1 cellular context compared by ENCODE assay signal in the genomic region with DNA sequence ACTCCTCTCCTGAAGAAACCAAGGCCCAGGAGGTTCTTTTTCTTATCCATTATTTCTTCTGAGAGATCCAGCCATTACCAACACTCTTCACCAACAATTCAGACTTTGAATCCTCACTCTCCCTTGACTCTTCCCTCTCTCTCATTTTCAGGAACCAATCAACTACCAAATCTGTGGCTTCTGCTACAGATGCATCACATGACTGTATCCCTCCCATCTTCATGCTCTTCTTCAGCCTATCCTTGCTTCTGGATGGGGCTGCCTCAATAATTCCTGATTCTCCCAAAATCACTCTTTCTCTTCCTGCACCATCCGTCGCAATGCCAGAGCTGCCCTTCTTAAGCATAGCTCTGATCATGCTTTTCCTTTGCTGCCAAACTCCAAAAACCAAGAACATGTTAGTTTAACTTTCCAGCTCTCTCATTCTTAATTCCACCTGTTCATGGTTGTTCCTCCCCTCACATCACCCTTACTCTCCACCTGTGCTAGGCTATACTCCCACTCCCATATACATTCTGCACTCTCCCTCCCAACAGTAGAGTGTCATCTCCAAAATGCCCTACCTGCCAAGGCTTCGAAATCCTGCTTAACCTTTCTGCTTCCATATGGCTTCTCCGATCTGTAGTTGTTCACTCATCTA.
TF ChIP-seq lines count a peak whose summit lies in the region.

No MANE protein-coding gene starts in this region.

TF ChIP-seq in K562, 482 proteins besides CTCF, POLR2A, EP300 and RAD21:
- TF ChIP-seq NONO (IDR thresholded peaks at IDR 0.05; ENCODE audit: low read depth in 2 of 2, low read length in 1 of 2) (no peak), E2F3 (CRISPR knock-in tag; IDR thresholded peaks at IDR 0.05) (no peak), ZNF551 (CRISPR knock-in tag; IDR thresholded peaks at IDR 0.05) (no peak), TARDBP (IDR thresholded peaks at IDR 0.05) (no peak), TAF15 (IDR thresholded peaks at IDR 0.05; ENCODE audit: low read depth, low read length) (no peak), TOE1 (IDR thresholded peaks at IDR 0.05; ENCODE audit: borderline replicate concordance) (peak; percentile 26; the same call in 1 of the 2 replicates), TOE1 (CRISPR knock-in tag; IDR thresholded peaks at IDR 0.05; ENCODE audit: borderline replicate concordance, low read depth) (no peak), BCL6 (CRISPR knock-in tag; IDR thresholded peaks at IDR 0.05) (no peak), TFE3 (CRISPR knock-in tag; IDR thresholded peaks at IDR 0.05) (peak; percentile 59), MBD2 (IDR thresholded peaks at IDR 0.05; ENCODE audit: borderline replicate concordance, low read depth) (no peak), XRCC5 (IDR thresholded peaks at IDR 0.05; ENCODE audit: low read depth, low read length) (no peak), ZNF384 (IDR thresholded peaks at IDR 0.05; ENCODE audit: low read depth, low read length) (no peak), POLR2G (IDR thresholded peaks at IDR 0.05; ENCODE audit: low read depth, low read length) (no peak), FOXJ3 (CRISPR knock-in tag; IDR thresholded peaks at IDR 0.05) (no peak), ZNF639 (CRISPR knock-in tag; conservative IDR thresholded peaks at IDR 0.05 in 1 of 2, IDR thresholded peaks at IDR 0.05 in 1 of 2) (no peak), HDAC6 (IDR thresholded peaks at IDR 0.05; ENCODE audit: low read depth, low read length) (no peak), SMARCE1 (IDR thresholded peaks at IDR 0.05) (no peak), ZSCAN29 (IDR thresholded peaks at IDR 0.05) (no peak)
- TF ChIP-seq, protein P1, sequence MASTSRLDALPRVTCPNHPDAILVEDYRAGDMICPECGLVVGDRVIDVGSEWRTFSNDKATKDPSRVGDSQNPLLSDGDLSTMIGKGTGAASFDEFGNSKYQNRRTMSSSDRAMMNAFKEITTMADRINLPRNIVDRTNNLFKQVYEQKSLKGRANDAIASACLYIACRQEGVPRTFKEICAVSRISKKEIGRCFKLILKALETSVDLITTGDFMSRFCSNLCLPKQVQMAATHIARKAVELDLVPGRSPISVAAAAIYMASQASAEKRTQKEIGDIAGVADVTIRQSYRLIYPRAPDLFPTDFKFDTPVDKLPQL (IDR thresholded peaks at IDR 0.05; ENCODE audit: extremely low read depth, insufficient read length) = no peak
- TF ChIP-seq, protein P2, sequence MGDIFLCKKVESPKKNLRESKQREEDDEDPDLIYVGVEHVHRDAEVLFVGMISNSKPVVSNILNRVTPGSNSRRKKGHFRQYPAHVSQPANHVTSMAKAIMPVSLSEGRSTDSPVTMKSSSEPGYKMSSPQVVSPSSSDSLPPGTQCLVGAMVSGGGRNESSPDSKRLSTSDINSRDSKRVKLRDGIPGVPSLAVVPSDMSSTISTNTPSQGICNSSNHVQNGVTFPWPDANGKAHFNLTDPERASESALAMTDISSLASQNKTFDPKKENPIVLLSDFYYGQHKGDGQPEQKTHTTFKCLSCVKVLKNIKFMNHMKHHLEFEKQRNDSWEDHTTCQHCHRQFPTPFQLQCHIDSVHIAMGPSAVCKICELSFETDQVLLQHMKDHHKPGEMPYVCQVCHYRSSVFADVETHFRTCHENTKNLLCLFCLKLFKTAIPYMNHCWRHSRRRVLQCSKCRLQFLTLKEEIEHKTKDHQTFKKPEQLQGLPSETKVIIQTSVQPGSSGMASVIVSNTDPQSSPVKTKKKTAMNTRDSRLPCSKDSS (IDR thresholded peaks at IDR 0.05; ENCODE audit: low read depth, partially characterized antibody) = no peak
- TF ChIP-seq, protein P3, sequence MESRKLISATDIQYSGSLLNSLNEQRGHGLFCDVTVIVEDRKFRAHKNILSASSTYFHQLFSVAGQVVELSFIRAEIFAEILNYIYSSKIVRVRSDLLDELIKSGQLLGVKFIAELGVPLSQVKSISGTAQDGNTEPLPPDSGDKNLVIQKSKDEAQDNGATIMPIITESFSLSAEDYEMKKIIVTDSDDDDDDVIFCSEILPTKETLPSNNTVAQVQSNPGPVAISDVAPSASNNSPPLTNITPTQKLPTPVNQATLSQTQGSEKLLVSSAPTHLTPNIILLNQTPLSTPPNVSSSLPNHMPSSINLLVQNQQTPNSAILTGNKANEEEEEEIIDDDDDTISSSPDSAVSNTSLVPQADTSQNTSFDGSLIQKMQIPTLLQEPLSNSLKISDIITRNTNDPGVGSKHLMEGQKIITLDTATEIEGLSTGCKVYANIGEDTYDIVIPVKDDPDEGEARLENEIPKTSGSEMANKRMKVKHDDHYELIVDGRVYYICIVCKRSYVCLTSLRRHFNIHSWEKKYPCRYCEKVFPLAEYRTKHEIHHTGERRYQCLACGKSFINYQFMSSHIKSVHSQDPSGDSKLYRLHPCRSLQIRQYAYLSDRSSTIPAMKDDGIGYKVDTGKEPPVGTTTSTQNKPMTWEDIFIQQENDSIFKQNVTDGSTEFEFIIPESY (CRISPR knock-in tag; IDR thresholded peaks at IDR 0.05) = no peak
- TF ChIP-seq, protein P4, sequence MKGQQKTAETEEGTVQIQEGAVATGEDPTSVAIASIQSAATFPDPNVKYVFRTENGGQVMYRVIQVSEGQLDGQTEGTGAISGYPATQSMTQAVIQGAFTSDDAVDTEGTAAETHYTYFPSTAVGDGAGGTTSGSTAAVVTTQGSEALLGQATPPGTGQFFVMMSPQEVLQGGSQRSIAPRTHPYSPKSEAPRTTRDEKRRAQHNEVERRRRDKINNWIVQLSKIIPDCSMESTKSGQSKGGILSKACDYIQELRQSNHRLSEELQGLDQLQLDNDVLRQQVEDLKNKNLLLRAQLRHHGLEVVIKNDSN (CRISPR knock-in tag; IDR thresholded peaks at IDR 0.05) = 0 out of 2 replicates have a peak, but pooled peaks have one; percentile 7
- TF ChIP-seq, protein P5, sequence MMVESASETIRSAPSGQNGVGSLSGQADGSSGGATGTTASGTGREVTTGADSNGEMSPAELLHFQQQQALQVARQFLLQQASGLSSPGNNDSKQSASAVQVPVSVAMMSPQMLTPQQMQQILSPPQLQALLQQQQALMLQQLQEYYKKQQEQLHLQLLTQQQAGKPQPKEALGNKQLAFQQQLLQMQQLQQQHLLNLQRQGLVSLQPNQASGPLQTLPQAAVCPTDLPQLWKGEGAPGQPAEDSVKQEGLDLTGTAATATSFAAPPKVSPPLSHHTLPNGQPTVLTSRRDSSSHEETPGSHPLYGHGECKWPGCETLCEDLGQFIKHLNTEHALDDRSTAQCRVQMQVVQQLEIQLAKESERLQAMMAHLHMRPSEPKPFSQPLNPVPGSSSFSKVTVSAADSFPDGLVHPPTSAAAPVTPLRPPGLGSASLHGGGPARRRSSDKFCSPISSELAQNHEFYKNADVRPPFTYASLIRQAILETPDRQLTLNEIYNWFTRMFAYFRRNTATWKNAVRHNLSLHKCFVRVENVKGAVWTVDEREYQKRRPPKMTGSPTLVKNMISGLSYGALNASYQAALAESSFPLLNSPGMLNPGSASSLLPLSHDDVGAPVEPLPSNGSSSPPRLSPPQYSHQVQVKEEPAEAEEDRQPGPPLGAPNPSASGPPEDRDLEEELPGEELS (CRISPR knock-in tag; IDR thresholded peaks at IDR 0.05; ENCODE audit: borderline replicate concordance) = no peak
TF ChIP-seq in K562: peak in this region for 3.
